ENCODE assay signal across 9 cellular contexts in genomic region chr7:73451780-73452398, GRCh38. TPM values are rescaled to one million over a fixed set of nuclear protein-coding genes. Genes with fewer than 3 reads are reported as not detected.
DNase-seq lines count a peak whose midpoint lies in the region; ATAC-seq and TF ChIP-seq lines count a peak whose summit lies in the region.
"Had no signal": no experiment of that assay in that cellular context is flagged by ENCODE, and none has a peak within 500 bp of the region (broad histone marks: within the 10 kb centered on the region; RNA-seq: fewer than 3 reads in every experiment).

No MANE protein-coding gene starts in this region.

- H3K9me3 ChIP-seq in RWPE2 (ENCODE audit: severe bottlenecking) (no peaks in the 10 kb centered on the region), esophagus muscularis mucosa (no peaks in the 10 kb centered on the region)
- H3K9me3 ChIP-seq: BLaER1 treated with 17β-estradiol and CSF1 and Interleukin-3, amounts not matched to agents 10 nM and 100 nM had no signal

- no peaks in the 10 kb centered on the region for H3K27me3 ChIP-seq in RWPE2 (ENCODE audit: insufficient read depth, poor library complexity, severe bottlenecking)
- no peaks in the 10 kb centered on the region for H3K27me3 ChIP-seq in esophagus muscularis mucosa
- H3K27me3 ChIP-seq: BLaER1 treated with 17β-estradiol and CSF1 and Interleukin-3, amounts not matched to agents 10 nM and 100 nM had no signal

- H3K36me3 ChIP-seq in RWPE2 (ENCODE audit: low read depth) = peaks cover 88% of the 10 kb centered on the region
- peaks cover 36 to 94% (median 83%) of the 10 kb centered on the region in 4 donors for H3K36me3 ChIP-seq in esophagus muscularis mucosa

- H3K27ac ChIP-seq in RWPE2 (ENCODE audit: poor library complexity, severe bottlenecking) = no peak overlapping the region
- no peak overlapping the region for H3K27ac ChIP-seq in esophagus muscularis mucosa (replicated peaks in 1 of 4)
- H3K27ac ChIP-seq: BLaER1 treated with 17β-estradiol and CSF1 and Interleukin-3, amounts not matched to agents 10 nM and 100 nM had no signal

- intact Hi-C loops in esophagus muscularis mucosa (cut with DNase I) (loop anchor here (5.0 kb wide), 1 partner anchor 110 kb away; no protein-coding TSS in a partner anchor), natural killer cell (cut with micrococcal nuclease) (loop anchor here (2.0 to 5.0 kb wide), 2 partner anchors 127 to 625 kb away; partner anchors contain the start of gene TYW1B)

- DNase-seq in NCI-H1436 (lab: John Stamatoyannopoulos, UW) = peak; percentile 44
- no peak for DNase-seq in NCI-H1436 treated with DMSO at 0.1 percent for 48 hours (lab: John Stamatoyannopoulos, UW)
- DNase-seq in RWPE2 (ENCODE audit: low spot score) = no peak
- DNase-seq in esophagus muscularis mucosa (ENCODE audit: extremely low spot score) = no peak
- DNase-seq in natural killer cell = no peak
- no peak for DNase-seq in activated effector memory CD4-positive, alpha-beta T cell treated with Interleukin-2 at 50 U/mL for 16 hours

- TF ChIP-seq POLR2A in esophagus muscularis mucosa (IDR thresholded peaks at IDR 0.05; ENCODE audit: low read depth) = no peak

- H3K4me1 ChIP-seq in RWPE2 (ENCODE audit: insufficient read depth, poor library complexity, severe bottlenecking) (no peaks in the 10 kb centered on the region), esophagus muscularis mucosa (peaks cover 5 to 32% (median 23%) of the 10 kb centered on the region in 4 donors)

- no peaks in the 10 kb centered on the region for H3K9me3 Mint-ChIP-seq in natural killer cell

- H3K4me3 ChIP-seq in RWPE2 (ENCODE audit: severe bottlenecking) (no peak overlapping the region), esophagus muscularis mucosa (no peak overlapping the region)
- H3K4me3 ChIP-seq: BLaER1 treated with 17β-estradiol and CSF1 and Interleukin-3, amounts not matched to agents 10 nM and 100 nM had no signal

- 55% methylated on average over 5 of the region's 5 CpGs for WGBS in esophagus muscularis mucosa

- H3K27ac Mint-ChIP-seq in natural killer cell = no peak overlapping the region

- H3K4me3 Mint-ChIP-seq in natural killer cell = no peak overlapping the region

- no peak for TF ChIP-seq EP300 in esophagus muscularis mucosa (IDR thresholded peaks at IDR 0.05)

- peak; percentile 98 for TF ChIP-seq CTCF in LNCAP (IDR thresholded peaks at IDR 0.05)
- TF ChIP-seq CTCF in RWPE2 (IDR thresholded peaks at IDR 0.05; ENCODE audit: poor library complexity, severe bottlenecking) = peak; percentile 99
- TF ChIP-seq CTCF in esophagus muscularis mucosa (IDR thresholded peaks at IDR 0.05) = peak; percentile 94 to 99 (median 96)
- peak; percentile 99 for TF ChIP-seq CTCF in natural killer cell (IDR thresholded peaks at IDR 0.05)

- peaks cover 15% of the 10 kb centered on the region for H3K36me3 Mint-ChIP-seq in natural killer cell

- ATAC-seq in RWPE2 (ENCODE audit: low read depth) (peak; percentile 66; the same call in 2 of the 3 replicates), natural killer cell (peak; percentile 87 to 97 (median 90)), GM19452 (IDR thresholded peaks at IDR 0.05; ENCODE audit: unreplicated experiment) (no peak)

- no peaks in the 10 kb centered on the region for H3K27me3 Mint-ChIP-seq in natural killer cell (ENCODE audit: low read depth in 2 of 2)

- H3K4me1 Mint-ChIP-seq in natural killer cell = peaks cover 8 to 11% of the 10 kb centered on the region in 2 donors

RNA-seq across cellular contexts. Expression of gene FZD9, which starts 18.3 kb away (rescaled TPM):
- total RNA-seq in esophagus muscularis mucosa (1 to 10 TPM in 2 of 4 donors, under 1 TPM in 2; under 0.01 to 1.7 (median 1.1) TPM), natural killer cell (under 1 TPM in 2 of 3 donors, not detected in 1; 0.15 to 0.25 TPM)
